In the genomic region with DNA sequence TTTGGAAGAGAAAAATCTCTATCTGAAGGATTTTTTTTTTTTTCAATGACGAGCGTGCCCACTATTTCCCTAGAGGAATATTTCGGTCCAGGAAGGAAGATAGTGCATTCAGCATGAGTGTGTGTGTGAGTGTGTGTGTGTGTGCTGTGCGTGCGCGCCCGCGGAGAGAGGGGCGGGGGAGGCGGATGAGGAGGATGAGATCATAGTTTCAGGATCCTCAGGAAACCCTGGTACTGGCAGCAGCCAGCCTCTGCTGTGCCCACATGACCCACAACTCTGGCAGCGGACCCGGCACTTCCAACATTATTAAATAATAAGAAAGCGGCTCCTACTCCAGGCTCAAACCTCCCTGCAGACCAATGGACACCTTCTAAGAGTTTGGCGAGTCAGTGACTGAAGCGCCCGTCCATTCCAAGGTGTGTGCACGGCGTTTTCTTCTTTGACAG, we compare ENCODE assay signal across 1 cellular context.
TF ChIP-seq lines count a peak whose summit lies in the region.

No MANE protein-coding gene starts in this region.

TF ChIP-seq in HepG2, 621 proteins besides CTCF, POLR2A, EP300 and RAD21 (continued from another document):
- no peak for TF ChIP-seq LCORL (IDR thresholded peaks at IDR 0.05)
- TF ChIP-seq LCORL (CRISPR knock-in tag; IDR thresholded peaks at IDR 0.05): peak; percentile 44; the same call in 1 of the 2 replicates
- TF ChIP-seq, protein P1, sequence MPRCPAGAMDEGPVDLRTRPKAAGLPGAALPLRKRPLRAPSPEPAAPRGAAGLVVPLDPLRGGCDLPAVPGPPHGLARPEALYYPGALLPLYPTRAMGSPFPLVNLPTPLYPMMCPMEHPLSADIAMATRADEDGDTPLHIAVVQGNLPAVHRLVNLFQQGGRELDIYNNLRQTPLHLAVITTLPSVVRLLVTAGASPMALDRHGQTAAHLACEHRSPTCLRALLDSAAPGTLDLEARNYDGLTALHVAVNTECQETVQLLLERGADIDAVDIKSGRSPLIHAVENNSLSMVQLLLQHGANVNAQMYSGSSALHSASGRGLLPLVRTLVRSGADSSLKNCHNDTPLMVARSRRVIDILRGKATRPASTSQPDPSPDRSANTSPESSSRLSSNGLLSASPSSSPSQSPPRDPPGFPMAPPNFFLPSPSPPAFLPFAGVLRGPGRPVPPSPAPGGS (CRISPR knock-in tag; IDR thresholded peaks at IDR 0.05): 0 out of 2 replicates have a peak, but pooled peaks have one; percentile 4
- TF ChIP-seq, protein P2, sequence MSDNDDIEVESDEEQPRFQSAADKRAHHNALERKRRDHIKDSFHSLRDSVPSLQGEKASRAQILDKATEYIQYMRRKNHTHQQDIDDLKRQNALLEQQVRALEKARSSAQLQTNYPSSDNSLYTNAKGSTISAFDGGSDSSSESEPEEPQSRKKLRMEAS (IDR thresholded peaks at IDR 0.05): peak; percentile 10; the same call in 1 of the 2 replicates
- TF ChIP-seq SOX6 (IDR thresholded peaks at IDR 0.05): no peak
- TF ChIP-seq SOX6 (CRISPR knock-in tag; IDR thresholded peaks at IDR 0.05): no peak
- 0 out of 2 replicates have a peak, but pooled peaks have one; percentile 53 for TF ChIP-seq DMAP1 (CRISPR knock-in tag; IDR thresholded peaks at IDR 0.05)
- TF ChIP-seq XRCC5 (optimal IDR thresholded peaks at IDR 0.05; ENCODE audit: low read length): peak; percentile 57
- peak; percentile 85; the same call in 1 of the 2 replicates for TF ChIP-seq JUN (CRISPR knock-in tag; IDR thresholded peaks at IDR 0.05)
- TF ChIP-seq POGZ (CRISPR knock-in tag; IDR thresholded peaks at IDR 0.05): 0 out of 2 replicates have a peak, but pooled peaks have one; percentile 20
- TF ChIP-seq NR2F1 (CRISPR knock-in tag; IDR thresholded peaks at IDR 0.05): no peak
- no peak for TF ChIP-seq NR2F6 (IDR thresholded peaks at IDR 0.05)
- TF ChIP-seq NR2F6 (CRISPR knock-in tag; IDR thresholded peaks at IDR 0.05): no peak
- peak; percentile 57 for TF ChIP-seq FOSL2 (CRISPR knock-in tag; IDR thresholded peaks at IDR 0.05)
- 0 out of 2 replicates have a peak, but pooled peaks have one; percentile 20 for TF ChIP-seq KDM2A (CRISPR knock-in tag; IDR thresholded peaks at IDR 0.05; ENCODE audit: borderline replicate concordance, low read depth)
- peak; percentile 79; the same call in 1 of the 2 replicates for TF ChIP-seq MAZ (IDR thresholded peaks at IDR 0.05; ENCODE audit: borderline replicate concordance, low read depth, low read length)
- TF ChIP-seq MAZ (CRISPR knock-in tag; IDR thresholded peaks at IDR 0.05; ENCODE audit: low read depth): no peak
